Comparison of ENCODE assay signal across 8 cellular contexts in the genomic region with DNA sequence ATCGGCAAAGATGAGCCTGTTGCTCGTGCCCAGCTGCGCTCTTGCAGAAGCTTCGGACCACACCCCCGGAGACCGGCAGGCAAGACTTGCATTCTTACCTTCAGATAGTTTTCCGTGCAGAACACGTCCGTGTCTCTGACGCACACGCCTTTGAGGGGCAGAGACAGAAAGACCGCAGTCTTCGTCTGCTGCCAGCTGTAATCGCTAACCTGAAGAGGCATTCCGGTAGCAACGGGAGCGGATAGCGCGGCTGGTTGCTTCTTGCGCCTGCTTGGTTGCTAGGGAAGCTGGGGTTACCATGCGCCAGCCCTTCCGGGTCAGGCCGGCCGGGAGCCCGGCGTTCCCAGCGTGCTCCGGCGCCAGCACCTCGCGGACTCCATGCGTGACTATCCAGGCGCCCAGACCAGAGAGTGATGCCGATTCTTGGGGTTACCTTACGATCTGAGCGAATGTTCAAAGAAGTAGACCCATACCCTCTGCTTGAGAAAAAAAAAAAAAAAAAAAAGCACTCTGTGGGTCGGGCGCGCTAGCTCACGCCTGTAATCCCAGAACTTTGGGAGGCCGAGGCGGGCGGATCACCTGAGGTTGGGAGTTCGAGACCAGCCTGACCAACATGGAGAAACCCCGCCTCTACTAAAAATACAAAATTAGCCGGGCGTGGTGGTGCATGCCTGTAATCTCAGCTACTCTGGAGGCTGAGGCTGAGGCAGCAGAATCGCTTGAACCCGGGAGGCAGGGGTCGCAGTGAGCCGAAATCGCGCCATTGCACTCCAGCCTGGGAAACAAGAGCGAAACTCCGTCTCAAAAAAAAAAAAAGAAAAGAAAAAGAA. TPM values are rescaled to one million over a fixed set of nuclear protein-coding genes. Genes with fewer than 3 reads are reported as not detected.
DNase-seq lines count a peak whose midpoint lies in the region; ATAC-seq and TF ChIP-seq lines count a peak whose summit lies in the region.
"Not testable (repeated sequence)": the region's sequence is repeated elsewhere in the genome, so short reads cannot be mapped to it uniquely, and the experiment has no call there.

No MANE protein-coding gene starts in this region.

- peak; percentile 64 for DNase-seq in NCI-H1105 treated with DMSO at 0.1 percent for 48 hours (lab: John Stamatoyannopoulos, UW)
- DNase-seq in SW480 (ENCODE audit: low spot score): peak; percentile 78
- DNase-seq in adipocyte (ENCODE audit: low read depth): peak; percentile 91
- peak; percentile 83 to 86 for DNase-seq in heart right ventricle
- peak; percentile 47 for DNase-seq in pons (ENCODE audit: low spot score)
- DNase-seq in tibial nerve (ENCODE audit: low spot score in 2 of 2): peak; percentile 46 to 53

- H3K4me3 ChIP-seq in GM12875 (ENCODE audit: low read depth, low read length): peak overlapping the region; percentile 61
- peak overlapping the region; percentile 94 for H3K4me3 ChIP-seq in adipocyte (ENCODE audit: low read length)
- peak overlapping the region; percentile 2 to 97 (median 66) for H3K4me3 ChIP-seq in heart right ventricle
- H3K4me3 ChIP-seq in tibial nerve: peak overlapping the region; percentile 48 to 76 (median 68)

- not testable (repeated sequence) for H3K27me3 ChIP-seq in adipocyte (replicated peaks; ENCODE audit: control insufficient read depth, insufficient read depth, low read length); heart right ventricle; tibial nerve

- H3K36me3 ChIP-seq in adipocyte (ENCODE audit: control insufficient read depth, insufficient read depth, low read length, severe bottlenecking); heart right ventricle: not testable (repeated sequence)
- peaks cover 0 to 13% (median 0%) of the 10 kb centered on the region in 3 donors for H3K36me3 ChIP-seq in tibial nerve

- TF ChIP-seq EP300 in tibial nerve (IDR thresholded peaks at IDR 0.05): peak in 1 of 2 donors; percentile 35

- 9 to 11% methylated on average over 55 of the region's 55 CpGs for WGBS in heart right ventricle, 2 donors
- 11 to 12% methylated on average over 53 to 55 of the region's 55 CpGs for WGBS in tibial nerve, 2 donors

- H3K4me1 ChIP-seq in adipocyte (ENCODE audit: control insufficient read depth, insufficient read depth, low read length): not testable (repeated sequence)
- H3K4me1 ChIP-seq in heart right ventricle: peaks cover 0 to 17% (median 8%) of the 10 kb centered on the region in 9 donors
- H3K4me1 ChIP-seq in tibial nerve: peaks cover 0 to 22% (median 2%) of the 10 kb centered on the region in 4 donors

- H3K9ac ChIP-seq in adipocyte (ENCODE audit: low read length): peak overlapping the region; percentile 78

- not testable (repeated sequence) for H3K9me3 ChIP-seq in adipocyte (ENCODE audit: control insufficient read depth, low read length); heart right ventricle; tibial nerve

- H3K27ac ChIP-seq in heart right ventricle (peak overlapping the region in 5 of 10 donors; percentile 13 to 44 (median 23)), tibial nerve (peak overlapping the region in 1 of 4 donors; percentile 56)

- not testable (repeated sequence) for TF ChIP-seq POLR2A in tibial nerve (IDR thresholded peaks at IDR 0.05)

- not testable (repeated sequence) for TF ChIP-seq CTCF in GM12875 (IDR thresholded peaks at IDR 0.05; ENCODE audit: borderline replicate concordance, insufficient read depth, low read depth, low read length); heart right ventricle (IDR thresholded peaks at IDR 0.05); tibial nerve (IDR thresholded peaks at IDR 0.05)

- peak; percentile 100 for ATAC-seq in HG02678 (IDR thresholded peaks at IDR 0.05; ENCODE audit: unreplicated experiment)
- peak; percentile 98 to 100 (median 99) for ATAC-seq in heart right ventricle

- intact Hi-C loops in heart right ventricle (cut with DNase I): not testable (repeated sequence)

RNA-seq across cellular contexts. Expression of a gene that starts 9.7 kb away (rescaled TPM):
- 1 to 10 TPM in 1 of 10 donors, under 1 TPM in 7, not detected in 2; 0.34 to 1.8 (median 0.58) TPM for total RNA-seq in heart right ventricle
- polyA plus RNA-seq in heart right ventricle: 1 to 10 TPM; 1.5 to 1.6 TPM
- 1 to 10 TPM in 3 of 4 donors, not detected in 1; 1.3 to 3.3 (median 2.2) TPM for total RNA-seq in tibial nerve
